8 cellular contexts compared by ENCODE assay signal in genomic region chr7:7565746-7566650, GRCh38.
DNase-seq lines count a peak whose midpoint lies in the region; ATAC-seq, FAIRE-seq and TF ChIP-seq lines count a peak whose summit lies in the region.

No MANE protein-coding gene starts in this region.

- DNase-seq in ACHN (peak; percentile 79), SW480 (ENCODE audit: low spot score) (peak; percentile 43), substantia nigra (lab: John Stamatoyannopoulos, UW) (peak in 3 of 49 donors; percentile 5 to 23 (median 8)), GDM1 (lab: John Stamatoyannopoulos, UW) (no peak), D721Med (ENCODE audit: insufficient read length, low spot score) (no peak)

- no peak for FAIRE-seq in D721Med (lab: Jason Lieb, UNC)

- in situ Hi-C loops in ACHN (cut with HindIII; ENCODE audit: low pct_ligation_motif_present, low pct_unique_long_range_greater_than_20kb, low sequenced_read_pairs) = no loop called here

- no peak overlapping the region for H3K27ac ChIP-seq in iPS-18a (ENCODE audit: low read length)
- peak overlapping the region; percentile 70 for H3K27ac ChIP-seq in substantia nigra (ENCODE audit: low read depth, low read length, poor library complexity, severe bottlenecking)

- H3K9ac ChIP-seq in iPS-18a (ENCODE audit: low read length) = peak overlapping the region; percentile 92

- TF ChIP-seq CTCF in D721Med (IDR thresholded peaks at IDR 0.05; ENCODE audit: insufficient read depth, missing control alignments) = no peak

- peaks cover 9% of the 10 kb centered on the region for H3K36me3 ChIP-seq in iPS-18a (ENCODE audit: control insufficient read depth, low read depth, low read length)

- H3K4me3 ChIP-seq in iPS-18a (ENCODE audit: low read length) = peak overlapping the region; percentile 87

- H3K27me3 ChIP-seq in iPS-18a (ENCODE audit: control insufficient read depth, insufficient read depth, low read length) = no peaks in the 10 kb centered on the region

- peaks cover 20% of the 10 kb centered on the region for H3K4me1 ChIP-seq in iPS-18a (ENCODE audit: control insufficient read depth, low read depth, low read length)

- ATAC-seq in GM19025 (IDR thresholded peaks at IDR 0.05; ENCODE audit: low read depth, unreplicated experiment) (peak; percentile 14), HG03108 (IDR thresholded peaks at IDR 0.05; ENCODE audit: unreplicated experiment) (peak; percentile 22)

- H3K9me3 ChIP-seq in iPS-18a (ENCODE audit: control insufficient read depth, low read depth, low read length) = no peaks in the 10 kb centered on the region

Comparison
In these comparisons a context has a peak if more than half of its experiments do, and no peak if none do; other contexts are left out.
1. DNase-seq: peak in ACHN (single experiment) and SW480 (single experiment); none in GDM1 (single experiment) and D721Med (single experiment).